In genomic region chr19:4457654-4458406, GRCh38 we compare ENCODE assay signal across 1 cellular context.
TF ChIP-seq lines count a peak whose summit lies in the region.

Gene UBXN6, minus strand, starts transcription at chr19:4457794. Its CDS starts 97 bp downstream, at chr19:4457697.

TF ChIP-seq in HepG2, 621 proteins besides CTCF, POLR2A, EP300 and RAD21 (continued from another document and continues in another):
- TF ChIP-seq, protein P1, sequence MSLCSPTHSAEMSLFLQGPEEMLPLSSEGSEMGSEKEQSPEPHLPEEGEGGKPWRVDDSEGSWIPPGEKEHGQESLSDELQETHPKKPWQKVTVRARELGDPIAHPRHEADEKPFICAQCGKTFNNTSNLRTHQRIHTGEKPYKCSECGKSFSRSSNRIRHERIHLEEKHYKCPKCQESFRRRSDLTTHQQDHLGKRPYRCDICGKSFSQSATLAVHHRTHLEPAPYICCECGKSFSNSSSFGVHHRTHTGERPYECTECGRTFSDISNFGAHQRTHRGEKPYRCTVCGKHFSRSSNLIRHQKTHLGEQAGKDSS (CRISPR knock-in tag; IDR thresholded peaks at IDR 0.05; ENCODE audit: borderline replicate concordance, low read depth), result peak; percentile 62; the same call in 1 of the 2 replicates
- TF ChIP-seq ZNF234 (CRISPR knock-in tag; conservative IDR thresholded peaks at IDR 0.05) (no peak), WIZ (CRISPR knock-in tag; IDR thresholded peaks at IDR 0.05) (no peak), FOXA3 (CRISPR knock-in tag; IDR thresholded peaks at IDR 0.05) (peak; percentile 64), MTA1 (CRISPR knock-in tag; IDR thresholded peaks at IDR 0.05; ENCODE audit: borderline replicate concordance) (no peak), PHF21A (CRISPR knock-in tag; IDR thresholded peaks at IDR 0.05) (peak; percentile 69), HINFP (CRISPR knock-in tag; IDR thresholded peaks at IDR 0.05; ENCODE audit: low read depth) (no peak), PCBP2 (optimal IDR thresholded peaks at IDR 0.05; ENCODE audit: low read depth, low read length, poor library complexity, severe bottlenecking) (no peak), TFDP1 (CRISPR knock-in tag; IDR thresholded peaks at IDR 0.05; ENCODE audit: borderline replicate concordance) (no peak), ZNF775 (CRISPR knock-in tag; IDR thresholded peaks at IDR 0.05; ENCODE audit: borderline replicate concordance) (no peak), ZSCAN25 (CRISPR knock-in tag; IDR thresholded peaks at IDR 0.05) (peak; percentile 64; the same call in 1 of the 2 replicates), KMT2A (CRISPR knock-in tag; IDR thresholded peaks at IDR 0.05) (no peak), IRF1 (CRISPR knock-in tag; IDR thresholded peaks at IDR 0.05; ENCODE audit: low read depth) (no peak), MBNL3 (CRISPR knock-in tag; conservative IDR thresholded peaks at IDR 0.05) (no peak), ZFYVE20 (CRISPR knock-in tag; IDR thresholded peaks at IDR 0.05; ENCODE audit: borderline replicate concordance, low read depth) (no peak), NFAT5 (CRISPR knock-in tag; IDR thresholded peaks at IDR 0.05) (no peak), HOXD1 (CRISPR knock-in tag; IDR thresholded peaks at IDR 0.05) (no peak), ZNF891 (CRISPR knock-in tag; IDR thresholded peaks at IDR 0.05) (peak; percentile 68), ZMYM3 (CRISPR knock-in tag; IDR thresholded peaks at IDR 0.05) (no peak), GMEB2 (CRISPR knock-in tag; IDR thresholded peaks at IDR 0.05; ENCODE audit: low read depth) (no peak), NCOR1 (IDR thresholded peaks at IDR 0.05; ENCODE audit: borderline replicate concordance, low read length) (no peak), TIGD3 (CRISPR knock-in tag; IDR thresholded peaks at IDR 0.05; ENCODE audit: borderline replicate concordance) (no peak), ZNF7 (CRISPR knock-in tag; IDR thresholded peaks at IDR 0.05) (no peak)
- TF ChIP-seq, protein P2, sequence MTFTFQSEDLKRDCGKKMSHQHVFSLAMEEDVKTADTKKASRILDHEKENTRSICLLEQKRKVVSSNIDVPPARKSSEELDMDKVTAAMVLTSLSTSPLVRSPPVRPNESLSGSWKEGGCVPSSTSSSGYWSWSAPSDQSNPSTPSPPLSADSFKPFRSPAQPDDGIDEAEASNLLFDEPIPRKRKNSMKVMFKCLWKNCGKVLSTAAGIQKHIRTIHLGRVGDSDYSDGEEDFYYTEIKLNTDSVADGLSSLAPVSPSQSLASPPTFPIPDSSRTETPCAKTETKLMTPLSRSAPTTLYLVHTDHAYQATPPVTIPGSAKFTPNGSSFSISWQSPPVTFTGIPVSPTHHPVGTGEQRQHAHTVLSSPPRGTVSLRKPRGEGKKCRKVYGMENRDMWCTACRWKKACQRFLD (CRISPR knock-in tag; IDR thresholded peaks at IDR 0.05; ENCODE audit: borderline replicate concordance), result no peak
- TF ChIP-seq, protein P3, sequence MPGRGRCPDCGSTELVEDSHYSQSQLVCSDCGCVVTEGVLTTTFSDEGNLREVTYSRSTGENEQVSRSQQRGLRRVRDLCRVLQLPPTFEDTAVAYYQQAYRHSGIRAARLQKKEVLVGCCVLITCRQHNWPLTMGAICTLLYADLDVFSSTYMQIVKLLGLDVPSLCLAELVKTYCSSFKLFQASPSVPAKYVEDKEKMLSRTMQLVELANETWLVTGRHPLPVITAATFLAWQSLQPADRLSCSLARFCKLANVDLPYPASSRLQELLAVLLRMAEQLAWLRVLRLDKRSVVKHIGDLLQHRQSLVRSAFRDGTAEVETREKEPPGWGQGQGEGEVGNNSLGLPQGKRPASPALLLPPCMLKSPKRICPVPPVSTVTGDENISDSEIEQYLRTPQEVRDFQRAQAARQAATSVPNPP (CRISPR knock-in tag; IDR thresholded peaks at IDR 0.05), result no peak
- TF ChIP-seq, protein P4, sequence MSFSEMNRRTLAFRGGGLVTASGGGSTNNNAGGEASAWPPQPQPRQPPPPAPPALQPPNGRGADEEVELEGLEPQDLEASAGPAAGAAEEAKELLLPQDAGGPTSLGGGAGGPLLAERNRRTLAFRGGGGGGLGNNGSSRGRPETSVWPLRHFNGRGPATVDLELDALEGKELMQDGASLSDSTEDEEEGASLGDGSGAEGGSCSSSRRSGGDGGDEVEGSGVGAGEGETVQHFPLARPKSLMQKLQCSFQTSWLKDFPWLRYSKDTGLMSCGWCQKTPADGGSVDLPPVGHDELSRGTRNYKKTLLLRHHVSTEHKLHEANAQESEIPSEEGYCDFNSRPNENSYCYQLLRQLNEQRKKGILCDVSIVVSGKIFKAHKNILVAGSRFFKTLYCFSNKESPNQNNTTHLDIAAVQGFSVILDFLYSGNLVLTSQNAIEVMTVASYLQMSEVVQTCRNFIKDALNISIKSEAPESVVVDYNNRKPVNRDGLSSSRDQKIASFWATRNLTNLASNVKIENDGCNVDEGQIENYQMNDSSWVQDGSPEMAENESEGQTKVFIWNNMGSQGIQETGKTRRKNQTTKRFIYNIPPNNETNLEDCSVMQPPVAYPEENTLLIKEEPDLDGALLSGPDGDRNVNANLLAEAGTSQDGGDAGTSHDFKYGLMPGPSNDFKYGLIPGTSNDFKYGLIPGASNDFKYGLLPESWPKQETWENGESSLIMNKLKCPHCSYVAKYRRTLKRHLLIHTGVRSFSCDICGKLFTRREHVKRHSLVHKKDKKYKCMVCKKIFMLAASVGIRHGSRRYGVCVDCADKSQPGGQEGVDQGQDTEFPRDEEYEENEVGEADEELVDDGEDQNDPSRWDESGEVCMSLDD (CRISPR knock-in tag; IDR thresholded peaks at IDR 0.05; ENCODE audit: borderline replicate concordance), result peak; percentile 36; the same call in 1 of the 2 replicates
- TF ChIP-seq, protein P5, sequence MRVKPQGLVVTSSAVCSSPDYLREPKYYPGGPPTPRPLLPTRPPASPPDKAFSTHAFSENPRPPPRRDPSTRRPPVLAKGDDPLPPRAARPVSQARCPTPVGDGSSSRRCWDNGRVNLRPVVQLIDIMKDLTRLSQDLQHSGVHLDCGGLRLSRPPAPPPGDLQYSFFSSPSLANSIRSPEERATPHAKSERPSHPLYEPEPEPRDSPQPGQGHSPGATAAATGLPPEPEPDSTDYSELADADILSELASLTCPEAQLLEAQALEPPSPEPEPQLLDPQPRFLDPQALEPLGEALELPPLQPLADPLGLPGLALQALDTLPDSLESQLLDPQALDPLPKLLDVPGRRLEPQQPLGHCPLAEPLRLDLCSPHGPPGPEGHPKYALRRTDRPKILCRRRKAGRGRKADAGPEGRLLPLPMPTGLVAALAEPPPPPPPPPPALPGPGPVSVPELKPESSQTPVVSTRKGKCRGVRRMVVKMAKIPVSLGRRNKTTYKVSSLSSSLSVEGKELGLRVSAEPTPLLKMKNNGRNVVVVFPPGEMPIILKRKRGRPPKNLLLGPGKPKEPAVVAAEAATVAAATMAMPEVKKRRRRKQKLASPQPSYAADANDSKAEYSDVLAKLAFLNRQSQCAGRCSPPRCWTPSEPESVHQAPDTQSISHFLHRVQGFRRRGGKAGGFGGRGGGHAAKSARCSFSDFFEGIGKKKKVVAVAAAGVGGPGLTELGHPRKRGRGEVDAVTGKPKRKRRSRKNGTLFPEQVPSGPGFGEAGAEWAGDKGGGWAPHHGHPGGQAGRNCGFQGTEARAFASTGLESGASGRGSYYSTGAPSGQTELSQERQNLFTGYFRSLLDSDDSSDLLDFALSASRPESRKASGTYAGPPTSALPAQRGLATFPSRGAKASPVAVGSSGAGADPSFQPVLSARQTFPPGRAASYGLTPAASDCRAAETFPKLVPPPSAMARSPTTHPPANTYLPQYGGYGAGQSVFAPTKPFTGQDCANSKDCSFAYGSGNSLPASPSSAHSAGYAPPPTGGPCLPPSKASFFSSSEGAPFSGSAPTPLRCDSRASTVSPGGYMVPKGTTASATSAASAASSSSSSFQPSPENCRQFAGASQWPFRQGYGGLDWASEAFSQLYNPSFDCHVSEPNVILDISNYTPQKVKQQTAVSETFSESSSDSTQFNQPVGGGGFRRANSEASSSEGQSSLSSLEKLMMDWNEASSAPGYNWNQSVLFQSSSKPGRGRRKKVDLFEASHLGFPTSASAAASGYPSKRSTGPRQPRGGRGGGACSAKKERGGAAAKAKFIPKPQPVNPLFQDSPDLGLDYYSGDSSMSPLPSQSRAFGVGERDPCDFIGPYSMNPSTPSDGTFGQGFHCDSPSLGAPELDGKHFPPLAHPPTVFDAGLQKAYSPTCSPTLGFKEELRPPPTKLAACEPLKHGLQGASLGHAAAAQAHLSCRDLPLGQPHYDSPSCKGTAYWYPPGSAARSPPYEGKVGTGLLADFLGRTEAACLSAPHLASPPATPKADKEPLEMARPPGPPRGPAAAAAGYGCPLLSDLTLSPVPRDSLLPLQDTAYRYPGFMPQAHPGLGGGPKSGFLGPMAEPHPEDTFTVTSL (CRISPR knock-in tag; IDR thresholded peaks at IDR 0.05; ENCODE audit: borderline replicate concordance), result no peak
